ENCODE assay signal across 1 cellular context in genomic region chr6:44123544-44123943, GRCh38.
TF ChIP-seq lines count a peak whose summit lies in the region.

No MANE protein-coding gene starts in this region.

TF ChIP-seq in GM12878, 131 proteins besides CTCF, POLR2A, EP300 and RAD21:
- no peak for TF ChIP-seq HDAC2 (IDR thresholded peaks at IDR 0.05)
- no peak for TF ChIP-seq SP1 (IDR thresholded peaks at IDR 0.05; ENCODE audit: low read depth, low read length)
- no peak for TF ChIP-seq ZNF24 (IDR thresholded peaks at IDR 0.05)
- TF ChIP-seq KAT2A (conservative IDR thresholded peaks at IDR 0.05; ENCODE audit: control insufficient read depth, low read depth, low read length) = no peak
- TF ChIP-seq USF2 (IDR thresholded peaks at IDR 0.05; ENCODE audit: borderline replicate concordance, low read depth, low read length) = no peak
- no peak for TF ChIP-seq NR2F1 (conservative IDR thresholded peaks at IDR 0.05)
- TF ChIP-seq SRF (IDR thresholded peaks at IDR 0.05; ENCODE audit: low read depth in 2 of 2, low read length in 2 of 2) = no peak
- no peak for TF ChIP-seq IKZF1 (conservative IDR thresholded peaks at IDR 0.05)
- no peak for TF ChIP-seq RELB (IDR thresholded peaks at IDR 0.05; ENCODE audit: low read depth)
- TF ChIP-seq MLLT1 (IDR thresholded peaks at IDR 0.05) = no peak
- no peak for TF ChIP-seq ZBTB40 (IDR thresholded peaks at IDR 0.05; ENCODE audit: borderline replicate concordance)
- TF ChIP-seq MXI1 (IDR thresholded peaks at IDR 0.05; ENCODE audit: low read depth, low read length) = no peak
- no peak for TF ChIP-seq RUNX3 (IDR thresholded peaks at IDR 0.05; ENCODE audit: low read length)
- TF ChIP-seq BMI1 (IDR thresholded peaks at IDR 0.05; ENCODE audit: borderline replicate concordance) = no peak
- TF ChIP-seq RCOR1 (conservative IDR thresholded peaks at IDR 0.05; ENCODE audit: low read depth, low read length) = no peak
- no peak for TF ChIP-seq ASH2L (IDR thresholded peaks at IDR 0.05; ENCODE audit: borderline replicate concordance, low read depth)
- no peak for TF ChIP-seq POLR2AphosphoS2 (IDR thresholded peaks at IDR 0.05; ENCODE audit: low read depth, low read length)
- TF ChIP-seq IRF4 (IDR thresholded peaks at IDR 0.05; ENCODE audit: low read depth, low read length) = no peak
- no peak for TF ChIP-seq KLF5 (IDR thresholded peaks at IDR 0.05; ENCODE audit: partially characterized antibody)
